Comparison of ENCODE assay signal across 9 cellular contexts in genomic region chr1:32204943-32205361, GRCh38. TPM values are rescaled to one million over a fixed set of nuclear protein-coding genes. Genes with fewer than 3 reads are reported as not detected.
A peak's percentile ranks its signal among the peaks of the same experiment; 100 is the strongest.
DNase-seq lines count a peak whose midpoint lies in the region; ATAC-seq, FAIRE-seq and TF ChIP-seq lines count a peak whose summit lies in the region.
"Had no signal": no experiment of that assay in that cellular context is flagged by ENCODE, and none has a peak within 500 bp of the region (broad histone marks: within the 10 kb centered on the region; RNA-seq: fewer than 3 reads in every experiment).

No MANE protein-coding gene starts in this region.

- TF ChIP-seq CTCF in kidney (IDR thresholded peaks at IDR 0.05; ENCODE audit: borderline replicate concordance, extremely low read depth, insufficient read depth): no peak
- no peak for TF ChIP-seq CTCF in testis (IDR thresholded peaks at IDR 0.05)

- FAIRE-seq in kidney (lab: Jason Lieb, UNC): no peak

- 23 to 28% methylated on average over 24 to 26 of the region's 26 CpGs for WGBS in testis, 2 donors

- no peaks in the 10 kb centered on the region for H3K9me3 Mint-ChIP-seq in T-helper 2 cell treated with Interferon-gamma antibody and Interleukin-4, amounts not matched to agents 5 μg/mL and 100 μg/mL, for 36 hours
- H3K9me3 Mint-ChIP-seq in activated naive CD8-positive, alpha-beta T cell (ENCODE audit: low read depth): no peaks in the 10 kb centered on the region

- peaks cover 33% of the 10 kb centered on the region for H3K4me1 Mint-ChIP-seq in T-helper 2 cell treated with Interferon-gamma antibody and Interleukin-4, amounts not matched to agents 5 μg/mL and 100 μg/mL, for 36 hours (ENCODE audit: low read depth)
- peaks cover 36% of the 10 kb centered on the region for H3K4me1 Mint-ChIP-seq in activated naive CD8-positive, alpha-beta T cell (ENCODE audit: low read depth)

- H3K4me3 Mint-ChIP-seq in T-helper 2 cell treated with Interferon-gamma antibody and Interleukin-4, amounts not matched to agents 5 μg/mL and 100 μg/mL, for 36 hours: peak overlapping the region; percentile 89
- H3K4me3 Mint-ChIP-seq in activated naive CD8-positive, alpha-beta T cell: peak overlapping the region; percentile 89

- no peak for ATAC-seq in HG03469 (IDR thresholded peaks at IDR 0.05; ENCODE audit: unreplicated experiment)
- ATAC-seq in HG02884 (IDR thresholded peaks at IDR 0.05; ENCODE audit: unreplicated experiment): no peak

- H3K4me3 ChIP-seq in kidney (ENCODE audit: low read length in 2 of 2) (peak overlapping the region; percentile 73 to 83), testis (peak overlapping the region; percentile 71)

- no peaks in the 10 kb centered on the region for H3K27me3 ChIP-seq in testis

- TF ChIP-seq POLR2A in testis (IDR thresholded peaks at IDR 0.05): no peak

- peak overlapping the region; percentile 25 to 91 for H3K9ac ChIP-seq in kidney (ENCODE audit: low read length in 2 of 2)

- H3K4me1 ChIP-seq in kidney (ENCODE audit: control insufficient read depth in 1 of 2, insufficient read depth in 1 of 2, low read depth in 1 of 2, low read length in 2 of 2) (peaks cover 11 to 22% of the 10 kb centered on the region in 2 donors), testis (peaks cover 40% of the 10 kb centered on the region)

- H3K27ac ChIP-seq in kidney (ENCODE audit: low read depth in 2 of 2, low read length in 2 of 2) (peak overlapping the region in 1 of 2 donors; percentile 66), testis (peak overlapping the region; percentile 57 to 77)

- H3K27me3 Mint-ChIP-seq in T-helper 2 cell treated with Interferon-gamma antibody and Interleukin-4, amounts not matched to agents 5 μg/mL and 100 μg/mL, for 36 hours (ENCODE audit: low read depth): no peaks in the 10 kb centered on the region
- H3K27me3 Mint-ChIP-seq in activated naive CD8-positive, alpha-beta T cell: no peaks in the 10 kb centered on the region

- DNase-seq in T-helper 2 cell treated with Interferon-gamma antibody and Interleukin-4, amounts not matched to agents 5 μg/mL and 100 μg/mL, for 36 hours (ENCODE audit: low spot score): no peak
- DNase-seq in T-helper 2 cell (no peak), kidney (no peak), testis (no peak), NCI-H2029 (lab: John Stamatoyannopoulos, UW) (no peak)

- H3K27ac Mint-ChIP-seq in T-helper 2 cell treated with Interferon-gamma antibody and Interleukin-4, amounts not matched to agents 5 μg/mL and 100 μg/mL, for 36 hours: peak overlapping the region; percentile 57
- H3K27ac Mint-ChIP-seq in activated naive CD8-positive, alpha-beta T cell: no peak overlapping the region

- H3K36me3 ChIP-seq in kidney (ENCODE audit: control insufficient read depth in 1 of 2, insufficient read depth in 2 of 2, low read length in 2 of 2) (no peaks in the 10 kb centered on the region), testis (ENCODE audit: low read depth, missing control alignments) (no peaks in the 10 kb centered on the region)

- intact Hi-C loops in kidney (cut with DNase I): no loop called here
- intact Hi-C loops in testis (cut with DNase I; ENCODE audit: low total_unique reads): no loop called here

- H3K36me3 Mint-ChIP-seq in T-helper 2 cell treated with Interferon-gamma antibody and Interleukin-4, amounts not matched to agents 5 μg/mL and 100 μg/mL, for 36 hours (ENCODE audit: low read depth): peaks cover 19% of the 10 kb centered on the region
- H3K36me3 Mint-ChIP-seq in activated naive CD8-positive, alpha-beta T cell: no peaks in the 10 kb centered on the region

- no peaks in the 10 kb centered on the region for H3K9me3 ChIP-seq in kidney (ENCODE audit: control insufficient read depth in 1 of 2, low read length in 2 of 2)
- H3K9me3 ChIP-seq in testis: no peaks in the 10 kb centered on the region

RNA-seq across cellular contexts. Expression of gene IQCC, which starts 0.5 kb away (rescaled TPM):
- 3.5 TPM for total RNA-seq in kidney
- polyA plus RNA-seq in kidney (ENCODE audit: insufficient read depth, low read depth, low replicate concordance): 3.4 TPM
- 10 to 100 TPM; 11.9 to 16.3 TPM for total RNA-seq in testis
- polyA plus RNA-seq in testis (ENCODE audit: insufficient read depth, low read depth, low replicate concordance): 21.6 TPM

RNA-seq across cellular contexts. Expression of gene DCDC2B, which starts 3.9 kb away (rescaled TPM):
- total RNA-seq in kidney (not detected), testis (1 to 10 TPM in 1 of 2 donors, under 1 TPM in 1; 0.81 to 1.7 TPM)
- polyA plus RNA-seq in kidney (ENCODE audit: insufficient read depth, low read depth, low replicate concordance) (not detected), testis (ENCODE audit: insufficient read depth, low read depth, low replicate concordance) (2.6 TPM)
- total RNA-seq: renal cortical epithelial cell had no signal

RNA-seq across cellular contexts. Expression of gene CCDC28B, which starts 4.6 kb away (rescaled TPM):
- 4.0 TPM for total RNA-seq in kidney
- 25.4 TPM for polyA plus RNA-seq in kidney (ENCODE audit: insufficient read depth, low read depth, low replicate concordance)
- total RNA-seq in testis: 100 to 1,000 TPM in 1 of 2 donors, 10 to 100 TPM in 1; 67.5 to 105 TPM
- polyA plus RNA-seq in testis (ENCODE audit: insufficient read depth, low read depth, low replicate concordance): 55.3 TPM

RNA-seq across cellular contexts. Expression of gene TMEM234, which starts 17.2 kb away (rescaled TPM):
- total RNA-seq in kidney (39.4 TPM), testis (10 to 100 TPM; 35.9 to 58.3 TPM)
- polyA plus RNA-seq in kidney (ENCODE audit: insufficient read depth, low read depth, low replicate concordance) (20.5 TPM), testis (ENCODE audit: insufficient read depth, low read depth, low replicate concordance) (31.8 TPM)

RNA-seq across cellular contexts. Expression of gene EIF3I, which starts 17.3 kb away (rescaled TPM):
- 132 TPM for total RNA-seq in kidney
- 178 TPM for polyA plus RNA-seq in kidney (ENCODE audit: insufficient read depth, low read depth, low replicate concordance)
- total RNA-seq in testis: 100 to 1,000 TPM in 1 of 2 donors, 10 to 100 TPM in 1; 97.7 to 140 TPM
- 140 TPM for polyA plus RNA-seq in testis (ENCODE audit: insufficient read depth, low read depth, low replicate concordance)

Comparison
In these comparisons a context has a peak if more than half of its experiments do, and no peak if none do; other contexts are left out.
1. RNA of gene CCDC28B, which starts 4.6 kb away (total RNA-seq): 67.5 to 105 TPM in testis; 4.0 TPM in kidney (single experiment); every median in the first group is over 10 times any median in the second.